15 cellular contexts compared by ENCODE assay signal in genomic region chr2:239696559-239697207, GRCh38.
"Had no signal": no experiment of that assay in that cellular context is flagged by ENCODE, and none has a peak within 500 bp of the region (broad histone marks: within the 10 kb centered on the region; RNA-seq: fewer than 3 reads in every experiment).

No MANE protein-coding gene starts in this region.

- H3K4me3 Mint-ChIP-seq: effector memory CD8-positive, alpha-beta T cell; natural killer cell; neural progenitor cell; type B pancreatic cell had no signal

- H3K9me3 ChIP-seq: breast epithelium, mucosa of descending colon, thyroid gland had no signal

- H3K27ac Mint-ChIP-seq: natural killer cell, neural progenitor cell, type B pancreatic cell had no signal

- H3K36me3 ChIP-seq: breast epithelium, neural progenitor cell, thyroid gland had no signal

- H3K9me3 Mint-ChIP-seq: effector memory CD8-positive, alpha-beta T cell; natural killer cell; type B pancreatic cell had no signal

- H3K4me1 ChIP-seq: breast epithelium, foreskin keratinocyte, neural progenitor cell, thyroid gland had no signal

- ATAC-seq: effector memory CD8-positive, alpha-beta T cell; foreskin keratinocyte; mucosa of descending colon had no signal

- DNase-seq: caudate nucleus; effector memory CD8-positive, alpha-beta T cell; foreskin keratinocyte; kidney glomerular epithelial cell; mammary epithelial cell; mucosa of descending colon; natural killer cell; occipital lobe; stimulated activated CD4-positive, alpha-beta T cell treated with anti-CD3 and anti-CD28 coated beads, Interleukin-2, amount 100 ng/mL, for 48 hours; stimulated activated naive CD4-positive, alpha-beta T cell treated with Interleukin-2 at 50 U/mL for 16 hours; thyroid gland had no signal

- H3K4me3 ChIP-seq: breast epithelium, mucosa of descending colon, neural progenitor cell, smooth muscle cell, thyroid gland had no signal

- H3K36me3 Mint-ChIP-seq: natural killer cell, neural progenitor cell, type B pancreatic cell had no signal

- H3K27me3 ChIP-seq: breast epithelium, foreskin keratinocyte, neural progenitor cell, thyroid gland had no signal

- H3K27ac ChIP-seq: breast epithelium, foreskin keratinocyte, neural progenitor cell, thyroid gland had no signal
